In the genomic region with DNA sequence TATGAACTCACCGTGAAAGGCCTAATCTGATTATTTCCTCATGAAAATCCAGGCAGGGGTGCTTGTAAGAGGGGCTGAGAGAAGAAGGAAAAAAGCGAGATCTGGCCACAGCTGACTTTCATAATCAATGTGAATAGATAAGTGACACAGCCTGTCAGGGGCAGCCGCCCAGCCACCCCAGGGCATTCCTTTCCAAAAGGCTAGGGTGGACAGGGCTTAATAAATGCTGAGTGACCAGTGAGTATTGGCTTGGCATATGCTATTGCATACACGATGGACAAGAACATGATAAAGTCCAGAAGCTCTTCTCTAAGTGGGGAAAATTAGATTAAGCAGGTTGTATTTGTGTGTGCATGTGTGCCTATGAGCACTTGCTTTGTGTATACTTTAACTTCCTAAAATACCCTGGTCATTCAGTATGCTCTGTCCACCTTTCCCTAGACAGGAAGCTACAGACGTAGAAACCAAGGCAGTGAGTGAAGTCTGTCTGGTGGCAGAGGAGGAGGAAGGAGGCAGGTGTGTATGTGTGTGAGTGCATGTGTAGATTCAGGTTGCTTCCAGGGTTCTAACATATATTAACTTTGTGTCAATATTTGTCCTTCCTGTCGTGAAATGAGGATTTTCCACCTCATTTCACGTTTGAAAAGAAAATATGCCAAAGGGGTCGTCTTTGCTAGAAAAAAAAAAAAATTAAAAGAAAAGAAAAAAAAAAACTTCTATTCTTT, we compare ENCODE assay signal across 1 cellular context.
TF ChIP-seq lines count a peak whose summit lies in the region.

No MANE protein-coding gene starts in this region.

TF ChIP-seq in SK-N-SH treated with all-trans-retinoic acid at 6 μM for 48 hours, 23 proteins besides CTCF, POLR2A, EP300 and RAD21 (continued from another document):
- peak; percentile 87 for TF ChIP-seq ESRRG (CRISPR knock-in tag; IDR thresholded peaks at IDR 0.05)
- peak; percentile 26; the same call in 1 of the 2 replicates for TF ChIP-seq ZNF8 (CRISPR knock-in tag; IDR thresholded peaks at IDR 0.05)
